In genomic region chr17:278055-279028, GRCh38 we compare ENCODE assay signal across 1 cellular context.
TF ChIP-seq lines count a peak whose summit lies in the region.

No MANE protein-coding gene starts in this region.

TF ChIP-seq in HepG2, 621 proteins besides CTCF, POLR2A, EP300 and RAD21 (continued from another document):
- TF ChIP-seq ZHX2 (IDR thresholded peaks at IDR 0.05; ENCODE audit: low read depth) (no peak), ZHX2 (CRISPR knock-in tag; IDR thresholded peaks at IDR 0.05; ENCODE audit: borderline replicate concordance) (no peak), TSC22D2 (CRISPR knock-in tag; IDR thresholded peaks at IDR 0.05; ENCODE audit: borderline replicate concordance) (no peak), HNRNPK (IDR thresholded peaks at IDR 0.05; ENCODE audit: low read depth, low read length, poor library complexity, severe bottlenecking) (no peak)
TF ChIP-seq in HepG2: peak in this region for 0.
